8 cellular contexts compared by ENCODE assay signal in the genomic region with DNA sequence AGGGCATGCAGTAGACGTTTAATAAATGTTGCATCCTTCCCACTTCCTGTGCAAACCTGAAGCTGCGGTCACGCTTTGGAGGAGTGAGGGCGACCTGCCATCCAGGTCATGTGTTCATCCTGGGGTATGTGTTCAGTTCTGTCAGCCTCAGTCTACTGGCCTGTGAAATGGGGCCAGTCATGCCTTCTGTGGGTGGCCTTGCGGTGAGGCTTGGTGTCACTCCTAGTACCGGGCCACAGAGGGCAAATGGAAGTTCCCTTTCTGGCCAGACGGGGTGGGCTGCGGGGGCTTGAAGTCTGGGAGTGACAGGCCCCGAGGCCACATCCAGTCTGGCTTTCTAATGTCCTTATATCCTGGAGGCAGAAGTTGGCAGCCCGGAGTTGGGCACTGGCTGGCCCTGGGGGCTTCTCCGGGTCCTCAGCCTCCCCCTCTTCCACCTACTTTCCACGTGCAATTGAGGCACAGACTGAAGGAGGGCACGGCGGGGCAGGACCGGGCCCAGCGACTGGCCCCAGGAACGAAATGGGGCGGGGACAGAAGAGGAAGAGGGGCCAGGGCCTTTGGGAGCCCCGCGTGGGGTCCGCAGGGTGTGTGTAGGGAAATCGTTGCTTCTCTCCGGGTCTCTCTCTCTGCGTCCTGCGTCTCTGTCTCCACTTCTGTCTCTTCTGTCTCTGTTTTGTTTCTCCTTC. TPM values are rescaled to one million over a fixed set of nuclear protein-coding genes. Genes with fewer than 3 reads are reported as not detected.
DNase-seq lines count a peak whose midpoint lies in the region; ATAC-seq and TF ChIP-seq lines count a peak whose summit lies in the region.

No MANE protein-coding gene starts in this region.

- peak overlapping the region; percentile 90 for H3K27ac Mint-ChIP-seq in activated CD4-positive, alpha-beta T cell treated with anti-CD3 and anti-CD28 coated beads, Interleukin-2, amount 10 ng/mL, durations not matched to agents 24 days and 14 days

- intact Hi-C loops in activated CD4-positive, alpha-beta T cell treated with anti-CD3 and anti-CD28 coated beads, Interleukin-2, amount 10 ng/mL, durations not matched to agents 24 days and 14 days (cut with micrococcal nuclease) = no loop called here
- intact Hi-C loops in sciatic nerve (cut with DNase I) = no loop called here

- H3K27me3 Mint-ChIP-seq in activated CD4-positive, alpha-beta T cell treated with anti-CD3 and anti-CD28 coated beads, Interleukin-2, amount 10 ng/mL, durations not matched to agents 24 days and 14 days = peaks cover 13% of the 10 kb centered on the region

- H3K36me3 Mint-ChIP-seq in activated CD4-positive, alpha-beta T cell treated with anti-CD3 and anti-CD28 coated beads, Interleukin-2, amount 10 ng/mL, durations not matched to agents 24 days and 14 days (ENCODE audit: low read depth) = peaks cover 36% of the 10 kb centered on the region

- peak; percentile 81 for DNase-seq in activated CD4-positive, alpha-beta T cell treated with anti-CD3 and anti-CD28 coated beads, Interleukin-2, amount 10 ng/mL, durations not matched to agents 24 days and 14 days
- no peak for DNase-seq in activated CD4-positive, alpha-beta T cell treated with anti-CD3 and anti-CD28 coated beads, Interleukin-2, amount 50 U/mL, for 4 hours
- DNase-seq in germinal center (ENCODE audit: low spot score) (peak; percentile 58), sciatic nerve (ENCODE audit: low spot score) (no peak), COR-L47 (lab: John Stamatoyannopoulos, UW) (no peak), NCI-H82 (lab: John Stamatoyannopoulos, UW) (no peak)

- H3K9me3 Mint-ChIP-seq in activated CD4-positive, alpha-beta T cell treated with anti-CD3 and anti-CD28 coated beads, Interleukin-2, amount 10 ng/mL, durations not matched to agents 24 days and 14 days = peaks cover 4% of the 10 kb centered on the region

- peaks cover 72% of the 10 kb centered on the region for H3K4me1 Mint-ChIP-seq in activated CD4-positive, alpha-beta T cell treated with anti-CD3 and anti-CD28 coated beads, Interleukin-2, amount 10 ng/mL, durations not matched to agents 24 days and 14 days

- TF ChIP-seq CTCF in WI38 (IDR thresholded peaks at IDR 0.05; ENCODE audit: low read depth, low read length) = no peak

- peak overlapping the region; percentile 68 for H3K4me3 ChIP-seq in WI38 (ENCODE audit: low read depth, low read length)

- H3K4me3 Mint-ChIP-seq in activated CD4-positive, alpha-beta T cell treated with anti-CD3 and anti-CD28 coated beads, Interleukin-2, amount 10 ng/mL, durations not matched to agents 24 days and 14 days = peak overlapping the region; percentile 91

- peak; percentile 23 for ATAC-seq in sciatic nerve
- ATAC-seq in HG02840 (IDR thresholded peaks at IDR 0.05; ENCODE audit: low FRiP score, unreplicated experiment) = no peak

RNA-seq across cellular contexts. Expression of a gene that starts 11.1 kb away (rescaled TPM):
- total RNA-seq in activated CD4-positive, alpha-beta T cell treated with anti-CD3 and anti-CD28 coated beads, Interleukin-2, amount 10 ng/mL, durations not matched to agents 24 days and 14 days = 55.3 and 58.0 TPM in 2 replicates
- total RNA-seq in sciatic nerve = 11.0 TPM

RNA-seq across cellular contexts. Expression of a gene that starts 28.1 kb away (rescaled TPM):
- 304 and 310 TPM in 2 replicates for total RNA-seq in activated CD4-positive, alpha-beta T cell treated with anti-CD3 and anti-CD28 coated beads, Interleukin-2, amount 10 ng/mL, durations not matched to agents 24 days and 14 days
- total RNA-seq in sciatic nerve = 128 TPM

RNA-seq across cellular contexts. Expression of a gene that starts 51.0 kb away (rescaled TPM):
- total RNA-seq in activated CD4-positive, alpha-beta T cell treated with anti-CD3 and anti-CD28 coated beads, Interleukin-2, amount 10 ng/mL, durations not matched to agents 24 days and 14 days = 244 and 255 TPM in 2 replicates
- 128 TPM for total RNA-seq in sciatic nerve

Comparison
In these comparisons a context has a peak if more than half of its experiments do, and no peak if none do; other contexts are left out.
1. DNase-seq: peak in activated CD4-positive, alpha-beta T cell treated with anti-CD3 and anti-CD28 coated beads, Interleukin-2, amount 10 ng/mL, durations not matched to agents 24 days and 14 days (single experiment) and germinal center (single experiment); none in activated CD4-positive, alpha-beta T cell treated with anti-CD3 and anti-CD28 coated beads, Interleukin-2, amount 50 U/mL, for 4 hours (0 of 2), sciatic nerve (single experiment), COR-L47 (single experiment) and NCI-H82 (single experiment).